Comparison of ENCODE assay signal across 23 cellular contexts in genomic region chr18:5097116-5097703, GRCh38.
"Had no signal": no experiment of that assay in that cellular context is flagged by ENCODE, and none has a peak within 500 bp of the region (broad histone marks: within the 10 kb centered on the region; RNA-seq: fewer than 3 reads in every experiment).

No MANE protein-coding gene starts in this region.

- ATAC-seq: activated CD8-positive, alpha-beta T cell treated with anti-CD3 and anti-CD28 coated beads for 36 hours; activated T-helper 17 cell treated with anti-CD3 and anti-CD28 coated beads, Interleukin-2, amount 50 U/mL, for 72 hours; left ventricle myocardium superior; mucosa of descending colon; naive thymus-derived CD4-positive, alpha-beta T cell; psoas muscle; right cardiac atrium; T-cell had no signal

- H3K9me3 ChIP-seq: mucosa of descending colon, ovary, psoas muscle, transverse colon had no signal

- H3K27ac ChIP-seq: dorsolateral prefrontal cortex, ovary, psoas muscle, transverse colon had no signal

- H3K4me3 ChIP-seq: dorsolateral prefrontal cortex, mucosa of descending colon, ovary, psoas muscle, transverse colon had no signal

- DNase-seq: activated B cell treated with CpG ODN at 0.5 μM for 24 hours; activated CD4-positive, alpha-beta T cell treated with anti-CD3 and anti-CD28 coated beads for 4 hours; activated CD8-positive, alpha-beta T cell treated with anti-CD3 and anti-CD28 coated beads for 36 hours; activated naive CD4-positive, alpha-beta T cell; activated naive CD8-positive, alpha-beta T cell treated with anti-CD3 and anti-CD28 coated beads, Interleukin-2, amount 10 ng/mL, durations not matched to agents 7 days and 5 days; activated T-cell treated with anti-CD3 and anti-CD28 coated beads, Interleukin-2, amount 50 U/mL, for 1 hour; central memory CD4-positive, alpha-beta T cell; dorsolateral prefrontal cortex; foreskin melanocyte; glutamatergic neuron; hypothalamus; kidney glomerular epithelial cell; left ventricle myocardium superior; mucosa of descending colon; naive thymus-derived CD4-positive, alpha-beta T cell; ovary; psoas muscle; right cardiac atrium; stimulated activated CD4-positive, alpha-beta T cell treated with anti-CD3 and anti-CD28 coated beads, Interleukin-2, amount 100 ng/mL, for 48 hours; T-cell; transverse colon had no signal

- FAIRE-seq: colon had no signal

- H3K4me1 ChIP-seq: psoas muscle, transverse colon had no signal

- H3K36me3 ChIP-seq: ovary, transverse colon had no signal

- H3K27me3 ChIP-seq: ovary, transverse colon had no signal
